Comparison of ENCODE assay signal across 16 cellular contexts in genomic region chr9:108163321-108164005, GRCh38.
DNase-seq lines count a peak whose midpoint lies in the region; ATAC-seq and TF ChIP-seq lines count a peak whose summit lies in the region.
"Had no signal": no experiment of that assay in that cellular context is flagged by ENCODE, and none has a peak within 500 bp of the region (broad histone marks: within the 10 kb centered on the region; RNA-seq: fewer than 3 reads in every experiment).

No MANE protein-coding gene starts in this region.

- no peak overlapping the region for H4K5ac ChIP-seq in IMR-90 (ENCODE audit: low read depth, low read length)
- H4K5ac ChIP-seq in mesendoderm (ENCODE audit: low read length), result no peak overlapping the region

- no peaks in the 10 kb centered on the region for H3K27me3 Mint-ChIP-seq in CD8-positive, alpha-beta T cell (ENCODE audit: low read depth)
- H3K27me3 Mint-ChIP-seq: activated CD4-positive, alpha-beta T cell treated with anti-CD3 and anti-CD28 coated beads, Interleukin-2, amount 10 ng/mL, durations not matched to agents 24 days and 14 days; activated naive CD8-positive, alpha-beta T cell had no signal

- no peak overlapping the region for H3K4ac ChIP-seq in IMR-90 (ENCODE audit: low read depth, low read length)
- H3K4ac ChIP-seq in mesendoderm (ENCODE audit: low read depth, low read length), result no peak overlapping the region

- H3K27me3 ChIP-seq in IMR-90 (ENCODE audit: control insufficient read depth, insufficient read depth, low read length) (peaks cover 5% of the 10 kb centered on the region), mesendoderm (ENCODE audit: insufficient read depth, low read length, poor library complexity) (no peaks in the 10 kb centered on the region), ascending aorta (no peaks in the 10 kb centered on the region)
- H3K27me3 ChIP-seq in CD8-positive, alpha-beta T cell (ENCODE audit: insufficient read depth, low read length), result no peaks in the 10 kb centered on the region

- WGBS in IMR-90 (ENCODE audit: extremely low coverage in 2 of 2, insufficient read length in 1 of 2), 2 experiments, result 83% methylated on average over 4 of the region's 6 CpGs; no CpG with 5 or more reads in 1 of the 2 experiments
- WGBS in mesendoderm (ENCODE audit: extremely low coverage, insufficient coverage, low lambda C conversion rate), result no CpG with 5 or more reads among the region's 6 CpGs

- no peak overlapping the region for H3K4me3 Mint-ChIP-seq in CD8-positive, alpha-beta T cell
- H3K4me3 Mint-ChIP-seq: activated CD4-positive, alpha-beta T cell treated with anti-CD3 and anti-CD28 coated beads, Interleukin-2, amount 10 ng/mL, durations not matched to agents 24 days and 14 days; activated naive CD8-positive, alpha-beta T cell had no signal

- peak; percentile 48 for ATAC-seq in IMR-90 (ENCODE audit: low read depth)
- no peak for ATAC-seq in CD8-positive, alpha-beta T cell
- ATAC-seq: Right ventricle myocardium inferior had no signal

- TF ChIP-seq CTCF in IMR-90 (conservative IDR thresholded peaks at IDR 0.05; ENCODE audit: low read depth, low read length) (no peak), ascending aorta (IDR thresholded peaks at IDR 0.05) (no peak)
- no peak for TF ChIP-seq CTCF in CD8-positive, alpha-beta T cell (IDR thresholded peaks at IDR 0.05)

- no peaks in the 10 kb centered on the region for H3K79me2 ChIP-seq in mesendoderm (ENCODE audit: control insufficient read depth, insufficient read depth, low read length)

- H3K14ac ChIP-seq in IMR-90 (replicated peaks; ENCODE audit: low read depth, low read length), result no peak overlapping the region

- H2BK5ac ChIP-seq in IMR-90 (ENCODE audit: low read depth, low read length, poor library complexity, severe bottlenecking), result no peak overlapping the region
- no peak overlapping the region for H2BK5ac ChIP-seq in mesendoderm (ENCODE audit: low read length)

- no peak overlapping the region for H2AK9ac ChIP-seq in IMR-90 (replicated peaks; ENCODE audit: low read depth, low read length, poor library complexity)

- no peak overlapping the region for H3K27ac Mint-ChIP-seq in CD8-positive, alpha-beta T cell
- H3K27ac Mint-ChIP-seq: activated CD4-positive, alpha-beta T cell treated with anti-CD3 and anti-CD28 coated beads, Interleukin-2, amount 10 ng/mL, durations not matched to agents 24 days and 14 days; activated naive CD8-positive, alpha-beta T cell had no signal

- CTCF ChIA-PET in IMR-90 (lab: Yijun Ruan, JAX), result no interaction called here
- CTCF ChIA-PET in CD8-positive, alpha-beta T cell (lab: Charles Lee), result no interaction called here

- H3K23ac ChIP-seq in IMR-90 (ENCODE audit: low read depth, low read length), result no peak overlapping the region
- no peak overlapping the region for H3K23ac ChIP-seq in mesendoderm (ENCODE audit: low read length)

- TF ChIP-seq RAD21 in IMR-90 (IDR thresholded peaks at IDR 0.05; ENCODE audit: low read length), result no peak

- H2BK120ac ChIP-seq in IMR-90 (ENCODE audit: low read depth, low read length), result no peak overlapping the region; the same call in 1 of the 2 replicates
- no peak overlapping the region for H2BK120ac ChIP-seq in mesendoderm (ENCODE audit: low read depth, low read length)

- DNase-seq in AG08395 (ENCODE audit: low spot score) (peak; percentile 22), IMR-90 (peak; percentile 18), dedifferentiated amniotic fluid mesenchymal stem cell (ENCODE audit: extremely low spot score) (peak; percentile 40), mesendoderm (peak; percentile 5), HT-29 (ENCODE audit: low spot score) (no peak), AG08396 (ENCODE audit: low spot score) (no peak), ascending aorta (ENCODE audit: low spot score in 2 of 2) (no peak)
- DNase-seq in CD8-positive, alpha-beta T cell, result no peak
- DNase-seq: activated CD4-positive, alpha-beta T cell treated with anti-CD3 and anti-CD28 coated beads, Interleukin-2, amount 10 ng/mL, durations not matched to agents 24 days and 14 days; activated T-cell treated with anti-CD3 and anti-CD28 coated beads for 4 hours; cerebellar nuclear complex; NCI-H1105; NCI-H2171; NK-92 treated with Interleukin-12 subunit alpha and Interleukin-12 subunit beta, amount 100 ng/mL, for 24 hours had no signal

- H4K20me1 ChIP-seq in IMR-90 (ENCODE audit: insufficient read depth, low read length), result no peaks in the 10 kb centered on the region

- no peak overlapping the region for H2AK5ac ChIP-seq in IMR-90 (ENCODE audit: low read depth, low read length)
- H2AK5ac ChIP-seq in mesendoderm (ENCODE audit: low read length), result no peak overlapping the region

- H2AFZ ChIP-seq in IMR-90 (replicated peaks; ENCODE audit: low read length, poor library complexity), result peak overlapping the region; percentile 33

- intact Hi-C loops in IMR-90 (cut with micrococcal nuclease) (loop anchor here (10.0 kb wide), 2 partner anchors 409 to 679 kb away; partner anchors contain the start of gene KLF4), ascending aorta (cut with DNase I) (no loop called here)
- intact Hi-C loops in CD8-positive, alpha-beta T cell (cut with DNase I, micrococcal nuclease), result no loop called here

- H3K56ac ChIP-seq in IMR-90 (ENCODE audit: extremely low read depth, insufficient read depth, low read length) (no peak overlapping the region), mesendoderm (ENCODE audit: low read length) (no peak overlapping the region)

- 0 out of 2 replicates have a peak, but pooled peaks cover 4% of the 10 kb centered on the region for H3K9me1 ChIP-seq in IMR-90 (ENCODE audit: insufficient read depth, low read length)

- BruUV-seq in IMR-90 (replicated peaks; lab: Mats Ljungman, UMichigan), result no TSS peak

- no peaks in the 10 kb centered on the region for H3K4me1 Mint-ChIP-seq in CD8-positive, alpha-beta T cell (ENCODE audit: low read depth)
- H3K4me1 Mint-ChIP-seq: activated CD4-positive, alpha-beta T cell treated with anti-CD3 and anti-CD28 coated beads, Interleukin-2, amount 10 ng/mL, durations not matched to agents 24 days and 14 days had no signal

- H3K4me3 ChIP-seq in IMR-90 (ENCODE audit: insufficient read depth, low read depth, low read length) (no peak overlapping the region), mesendoderm (ENCODE audit: low read length) (no peak overlapping the region), ascending aorta (no peak overlapping the region)
- no peak overlapping the region for H3K4me3 ChIP-seq in CD8-positive, alpha-beta T cell (ENCODE audit: low read depth, low read length)

- H3K9me3 ChIP-seq in IMR-90 (ENCODE audit: control insufficient read depth, insufficient read depth, low read length) (no peaks in the 10 kb centered on the region), ascending aorta (no peaks in the 10 kb centered on the region)
- H3K9me3 ChIP-seq in CD8-positive, alpha-beta T cell (ENCODE audit: low read length), result no peaks in the 10 kb centered on the region

- no peaks in the 10 kb centered on the region for H3K9me3 Mint-ChIP-seq in CD8-positive, alpha-beta T cell

- H3K27ac ChIP-seq in IMR-90 (ENCODE audit: insufficient read depth, low read length), result no peak overlapping the region
- H3K27ac ChIP-seq in mesendoderm (ENCODE audit: low read depth, low read length), result no peak overlapping the region
- H3K27ac ChIP-seq in CD8-positive, alpha-beta T cell (ENCODE audit: low read depth, low read length), result no peak overlapping the region
- no peak overlapping the region for H3K27ac ChIP-seq in ascending aorta

- no peaks in the 10 kb centered on the region for H3K79me1 ChIP-seq in IMR-90 (ENCODE audit: low read depth in 1 of 2, low read length in 2 of 2)
- H3K79me1 ChIP-seq in mesendoderm (ENCODE audit: low read length), result no peaks in the 10 kb centered on the region

- H3K36me3 Mint-ChIP-seq in CD8-positive, alpha-beta T cell, result no peaks in the 10 kb centered on the region
- H3K36me3 Mint-ChIP-seq: activated naive CD8-positive, alpha-beta T cell had no signal

- H3K36me3 ChIP-seq in IMR-90 (ENCODE audit: control insufficient read depth, insufficient read depth, low read length) (no peaks in the 10 kb centered on the region), mesendoderm (ENCODE audit: control insufficient read depth, insufficient read depth, low read length) (no peaks in the 10 kb centered on the region), ascending aorta (no peaks in the 10 kb centered on the region)
- no peaks in the 10 kb centered on the region for H3K36me3 ChIP-seq in CD8-positive, alpha-beta T cell (ENCODE audit: insufficient read depth, low read length)

- H3K4me2 ChIP-seq in IMR-90 (ENCODE audit: low read depth, low read length), result no peak overlapping the region
- no peak overlapping the region for H3K4me2 ChIP-seq in mesendoderm (ENCODE audit: low read length)

- dilution Hi-C loops in IMR-90 (cut with HindIII; ENCODE audit: low sequenced_read_pairs, unreplicated experiment), result no loop called here

- H3K18ac ChIP-seq in IMR-90 (ENCODE audit: low read depth, low read length) (no peak overlapping the region; the same call in 1 of the 2 replicates), mesendoderm (ENCODE audit: low read length) (no peak overlapping the region)

- H4K8ac ChIP-seq in IMR-90 (ENCODE audit: low read depth in 2 of 2, low read length in 2 of 2) (no peak overlapping the region), mesendoderm (ENCODE audit: low read depth, low read length) (no peak overlapping the region)

- TF ChIP-seq POLR2A in IMR-90 (IDR thresholded peaks at IDR 0.05; ENCODE audit: low read depth, low read length), result no peak

- H2BK15ac ChIP-seq in IMR-90 (ENCODE audit: low read depth, low read length) (no peak overlapping the region), mesendoderm (replicated peaks; ENCODE audit: low read depth) (no peak overlapping the region)

- peak overlapping the region; percentile 50; the same call in 1 of the 2 replicates for H2BK20ac ChIP-seq in IMR-90 (ENCODE audit: low read depth, low read length)

- H3K9ac ChIP-seq in IMR-90 (ENCODE audit: low read depth, low read length) (no peak overlapping the region), mesendoderm (ENCODE audit: low read length) (no peak overlapping the region)

- in situ Hi-C loops in IMR-90 (cut with MboI; ENCODE audit: low sequenced_read_pairs), result no loop called here

- H3K4me1 ChIP-seq in IMR-90 (ENCODE audit: control insufficient read depth, insufficient read depth, low read length) (peaks cover 5% of the 10 kb centered on the region; the same call in 1 of the 2 replicates), mesendoderm (ENCODE audit: control insufficient read depth, low read depth, low read length) (no peaks in the 10 kb centered on the region), ascending aorta (no peaks in the 10 kb centered on the region)
- no peaks in the 10 kb centered on the region for H3K4me1 ChIP-seq in CD8-positive, alpha-beta T cell (ENCODE audit: insufficient read depth, low read length)

- H4K91ac ChIP-seq in IMR-90 (ENCODE audit: insufficient read depth, low read depth, low read length), result no peak overlapping the region

- POLR2A ChIA-PET in IMR-90 (lab: Charles Lee; ENCODE audit: unreplicated experiment), result no interaction called here
- POLR2A ChIA-PET in CD8-positive, alpha-beta T cell (lab: Charles Lee), result no interaction called here

TF ChIP-seq in IMR-90, 13 proteins besides CTCF, POLR2A, EP300 and RAD21:
- TF ChIP-seq NFE2L2 (IDR thresholded peaks at IDR 0.05; ENCODE audit: low read depth, low read length) (peak; percentile 94), MAZ (IDR thresholded peaks at IDR 0.05; ENCODE audit: borderline replicate concordance, low read depth, low read length) (no peak), MAFK (IDR thresholded peaks at IDR 0.05; ENCODE audit: low read depth, low read length) (peak; percentile 82)

Comparison
In these comparisons a context has a peak if more than half of its experiments do, and no peak if none do; other contexts are left out.
1. DNase-seq: peak in AG08395 (single experiment), IMR-90 (single experiment), dedifferentiated amniotic fluid mesenchymal stem cell (single experiment) and mesendoderm (single experiment); none in HT-29 (single experiment), CD8-positive, alpha-beta T cell (0 of 7), AG08396 (single experiment) and ascending aorta (0 of 2).